ENCODE assay signal across 10 cellular contexts in genomic region chr10:3465406-3465891, GRCh38.
DNase-seq lines count a peak whose midpoint lies in the region; ATAC-seq and TF ChIP-seq lines count a peak whose summit lies in the region.
"Had no signal": no experiment of that assay in that cellular context is flagged by ENCODE, and none has a peak within 500 bp of the region (broad histone marks: within the 10 kb centered on the region; RNA-seq: fewer than 3 reads in every experiment).

No MANE protein-coding gene starts in this region.

- no peak overlapping the region for H3K4me3 Mint-ChIP-seq in endothelial cell (ENCODE audit: unreplicated experiment)
- no peak overlapping the region for H3K4me3 Mint-ChIP-seq in stimulated activated memory B cell treated with anti-CD40 and anti-IgM and Interleukin-4, amounts not matched to agents 10 μg/mL and 1 μg/mL and 100 μg/mL, for 72 hours
- H3K4me3 Mint-ChIP-seq: activated CD8-positive, alpha-beta T cell treated with anti-CD3 and anti-CD28 coated beads for 36 hours had no signal

- WGBS in heart left ventricle, 4 donors: 59 to 68% (median 63%) methylated on average over 11 of the region's 11 CpGs

- H3K27me3 ChIP-seq in heart left ventricle: no peaks in the 10 kb centered on the region
- H3K27me3 ChIP-seq in muscle layer of colon (ENCODE audit: control insufficient read depth in 1 of 2, insufficient read depth in 2 of 2, low read length in 2 of 2): no peaks in the 10 kb centered on the region
- no peaks in the 10 kb centered on the region for H3K27me3 ChIP-seq in upper lobe of right lung

- no peak for ATAC-seq in heart left ventricle
- no peak for ATAC-seq in Right ventricle myocardium inferior
- ATAC-seq in upper lobe of right lung: no peak
- ATAC-seq in stimulated activated memory B cell treated with anti-CD40 and anti-IgM and Interleukin-4, amounts not matched to agents 10 μg/mL and 1 μg/mL and 100 μg/mL, for 72 hours: no peak
- ATAC-seq: activated CD8-positive, alpha-beta T cell treated with anti-CD3 and anti-CD28 coated beads for 36 hours had no signal

- DNase-seq in heart left ventricle (no peak), Right ventricle myocardium inferior (ENCODE audit: missing footprints) (no peak), endothelial cell (ENCODE audit: low spot score) (no peak), upper lobe of right lung (no peak)
- no peak for DNase-seq in stimulated activated CD4-positive, alpha-beta T cell treated with anti-CD3 and anti-CD28 coated beads, Interleukin-12 subunit alpha, Interleukin-12 subunit beta, amount 100 ng/mL, for 4 hours
- no peak for DNase-seq in stimulated activated CD4-positive, alpha-beta T cell treated with anti-CD3 and anti-CD28 coated beads, Interleukin-4, amount 100 ng/mL, for 24 hours
- DNase-seq: activated CD8-positive, alpha-beta T cell treated with anti-CD3 and anti-CD28 coated beads for 36 hours; stimulated activated CD4-positive, alpha-beta T cell treated with anti-CD3 and anti-CD28 coated beads, Interleukin-4, amount 100 ng/mL, for 4 hours had no signal

- peaks cover 0 to 54% (median 37%) of the 10 kb centered on the region in 12 donors for H3K4me1 ChIP-seq in heart left ventricle
- peaks cover 29% of the 10 kb centered on the region for H3K4me1 ChIP-seq in muscle layer of colon (ENCODE audit: insufficient read depth, low read length)
- H3K4me1 ChIP-seq in upper lobe of right lung: peaks cover 44% of the 10 kb centered on the region

- peaks cover 43% of the 10 kb centered on the region for H3K4me1 Mint-ChIP-seq in endothelial cell (ENCODE audit: unreplicated experiment)
- peaks cover 15% of the 10 kb centered on the region for H3K4me1 Mint-ChIP-seq in stimulated activated memory B cell treated with anti-CD40 and anti-IgM and Interleukin-4, amounts not matched to agents 10 μg/mL and 1 μg/mL and 100 μg/mL, for 72 hours

- H3K36me3 Mint-ChIP-seq in endothelial cell (ENCODE audit: low read depth, unreplicated experiment): peaks cover 4% of the 10 kb centered on the region
- no peaks in the 10 kb centered on the region for H3K36me3 Mint-ChIP-seq in stimulated activated memory B cell treated with anti-CD40 and anti-IgM and Interleukin-4, amounts not matched to agents 10 μg/mL and 1 μg/mL and 100 μg/mL, for 72 hours

- intact Hi-C loops in heart left ventricle (cut with DNase I): loop anchor here in 7 of 10 donors (5.0 to 10.0 kb wide), 8 partner anchors 38 to 1299 kb away; partner anchors contain the start of gene KLF6 (in 1 of the 7)
- intact Hi-C loops in Right ventricle myocardium inferior (cut with DNase I): loop anchor here (5.0 kb wide), 3 partner anchors 68 to 1192 kb away; no protein-coding TSS in a partner anchor
- intact Hi-C loops in upper lobe of right lung (cut with DNase I): no loop called here

- H3K4me3 ChIP-seq in heart left ventricle: no peak overlapping the region
- H3K4me3 ChIP-seq in muscle layer of colon (ENCODE audit: low read depth in 1 of 2, low read length in 2 of 2): peak overlapping the region in 1 of 2 donors; percentile 0
- no peak overlapping the region for H3K4me3 ChIP-seq in upper lobe of right lung

- no peaks in the 10 kb centered on the region for H3K36me3 ChIP-seq in heart left ventricle
- H3K36me3 ChIP-seq in muscle layer of colon (ENCODE audit: insufficient read depth, low read length): no peaks in the 10 kb centered on the region
- no peaks in the 10 kb centered on the region for H3K36me3 ChIP-seq in upper lobe of right lung

- TF ChIP-seq CTCF in heart left ventricle (IDR thresholded peaks at IDR 0.05): no peak
- no peak for TF ChIP-seq CTCF in endothelial cell (IDR thresholded peaks at IDR 0.05; ENCODE audit: unreplicated experiment)
- TF ChIP-seq CTCF in upper lobe of right lung (IDR thresholded peaks at IDR 0.05): no peak

- H3K27ac Mint-ChIP-seq in endothelial cell (ENCODE audit: unreplicated experiment): peak overlapping the region; percentile 95
- H3K27ac Mint-ChIP-seq in stimulated activated memory B cell treated with anti-CD40 and anti-IgM and Interleukin-4, amounts not matched to agents 10 μg/mL and 1 μg/mL and 100 μg/mL, for 72 hours: no peak overlapping the region
- H3K27ac Mint-ChIP-seq: activated CD8-positive, alpha-beta T cell treated with anti-CD3 and anti-CD28 coated beads for 36 hours had no signal

- peaks cover 4% of the 10 kb centered on the region for H3K27me3 Mint-ChIP-seq in endothelial cell (ENCODE audit: unreplicated experiment)
- no peaks in the 10 kb centered on the region for H3K27me3 Mint-ChIP-seq in stimulated activated memory B cell treated with anti-CD40 and anti-IgM and Interleukin-4, amounts not matched to agents 10 μg/mL and 1 μg/mL and 100 μg/mL, for 72 hours

- H3K27ac ChIP-seq in heart left ventricle: peak overlapping the region; percentile 37 to 94 (median 87)
- peak overlapping the region; percentile 31 for H3K27ac ChIP-seq in muscle layer of colon (ENCODE audit: low read depth, low read length)
- H3K27ac ChIP-seq in upper lobe of right lung: peak overlapping the region; percentile 45

- H3K9me3 Mint-ChIP-seq in endothelial cell (ENCODE audit: unreplicated experiment): no peaks in the 10 kb centered on the region
- H3K9me3 Mint-ChIP-seq in stimulated activated memory B cell treated with anti-CD40 and anti-IgM and Interleukin-4, amounts not matched to agents 10 μg/mL and 1 μg/mL and 100 μg/mL, for 72 hours: no peaks in the 10 kb centered on the region
- H3K9me3 Mint-ChIP-seq: activated CD8-positive, alpha-beta T cell treated with anti-CD3 and anti-CD28 coated beads for 36 hours had no signal

- TF ChIP-seq POLR2A in heart left ventricle (IDR thresholded peaks at IDR 0.05): no peak

- H3K9ac ChIP-seq in muscle layer of colon (ENCODE audit: low read length): no peak overlapping the region

- no peaks in the 10 kb centered on the region for H3K9me3 ChIP-seq in heart left ventricle
- no peaks in the 10 kb centered on the region for H3K9me3 ChIP-seq in muscle layer of colon (ENCODE audit: low read length)
- no peaks in the 10 kb centered on the region for H3K9me3 ChIP-seq in upper lobe of right lung

Comparison
In these comparisons a context has a peak if more than half of its experiments do, and no peak if none do; other contexts are left out.
1. H3K27ac ChIP-seq: peak in every context shown above with its lines; median percentile 87 in heart left ventricle; 45 in upper lobe of right lung; 31 in muscle layer of colon.